21 cellular contexts compared by ENCODE assay signal in the genomic region with DNA sequence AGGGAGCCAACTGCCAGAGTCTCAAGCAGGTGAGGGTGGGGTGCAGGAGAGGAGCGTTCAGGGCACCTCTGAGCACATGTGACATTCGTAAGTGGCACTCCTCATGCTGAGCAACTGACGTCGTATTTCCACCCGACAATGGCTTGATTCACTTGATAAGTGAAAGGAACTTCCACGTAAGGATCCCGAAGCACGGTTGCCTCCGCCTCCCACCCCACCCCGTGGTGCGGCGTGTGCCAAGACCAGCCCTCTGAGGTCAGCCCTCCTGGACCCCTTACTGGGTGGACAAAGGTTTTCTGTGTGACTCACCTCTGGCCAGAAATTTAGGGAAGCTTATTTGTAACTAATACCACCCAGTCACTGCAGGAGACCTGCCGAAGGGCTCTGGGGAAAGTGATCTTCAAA. TPM values are rescaled to one million over a fixed set of nuclear protein-coding genes. Genes with fewer than 3 reads are reported as not detected.
A peak's percentile ranks its signal among the peaks of the same experiment; 100 is the strongest.
DNase-seq lines count a peak whose midpoint lies in the region; ATAC-seq and TF ChIP-seq lines count a peak whose summit lies in the region.
"Had no signal": no experiment of that assay in that cellular context is flagged by ENCODE, and none has a peak within 500 bp of the region (broad histone marks: within the 10 kb centered on the region; RNA-seq: fewer than 3 reads in every experiment).

No MANE protein-coding gene starts in this region.

- peak overlapping the region; percentile 37 for H3K27ac ChIP-seq in lower lobe of right lung
- no peak overlapping the region for H3K27ac ChIP-seq in upper lobe of right lung
- H3K27ac ChIP-seq: HL-60, neural progenitor cell had no signal

- no peaks in the 10 kb centered on the region for H3K36me3 ChIP-seq in lower lobe of right lung
- no peaks in the 10 kb centered on the region for H3K36me3 ChIP-seq in upper lobe of right lung
- H3K36me3 ChIP-seq: neural progenitor cell, tibial nerve had no signal

- H3K4me3 ChIP-seq in astrocyte of the spinal cord (ENCODE audit: low read depth, low read length), result no peak overlapping the region
- no peak overlapping the region for H3K4me3 ChIP-seq in lower lobe of right lung
- no peak overlapping the region for H3K4me3 ChIP-seq in upper lobe of right lung
- H3K4me3 ChIP-seq: neural progenitor cell, tibial nerve had no signal

- intact Hi-C loops in lower lobe of right lung (cut with DNase I), result no loop called here
- intact Hi-C loops in upper lobe of right lung (cut with DNase I), result no loop called here

- TF ChIP-seq CTCF in astrocyte of the spinal cord (IDR thresholded peaks at IDR 0.05; ENCODE audit: low read depth, low read length) (no peak), lower lobe of right lung (IDR thresholded peaks at IDR 0.05) (no peak), upper lobe of right lung (IDR thresholded peaks at IDR 0.05) (no peak)

- in situ Hi-C loops in astrocyte of the spinal cord (cut with HindIII; ENCODE audit: low sequenced_read_pairs), result no loop called here

- no peaks in the 10 kb centered on the region for H3K27me3 ChIP-seq in lower lobe of right lung (ENCODE audit: low read depth)
- H3K27me3 ChIP-seq in upper lobe of right lung, result no peaks in the 10 kb centered on the region
- H3K27me3 ChIP-seq: neural progenitor cell, tibial nerve had no signal

- peak; percentile 75 to 82 for ATAC-seq in lower lobe of right lung
- ATAC-seq in upper lobe of right lung, result peak; percentile 63
- ATAC-seq in GM19328 (IDR thresholded peaks at IDR 0.05; ENCODE audit: unreplicated experiment), result no peak
- ATAC-seq: activated CD4-positive, alpha-beta T cell treated with anti-CD3 and anti-CD28 coated beads for 36 hours; activated CD8-positive, alpha-beta memory T cell treated with anti-CD3 and anti-CD28 coated beads, Interleukin-2, amount 10 ng/mL, durations not matched to agents 7 days and 5 days; SK-N-SH treated with all-trans-retinoic acid at 6 μM for 48 hours; stimulated activated effector memory CD8-positive, alpha-beta T cell treated with anti-CD3 and anti-CD28 coated beads, Interleukin-12 subunit alpha, Interleukin-12 subunit beta, amount 100 ng/mL, for 72 hours had no signal

- peak; percentile 44 for DNase-seq in NCI-H345 (lab: John Stamatoyannopoulos, UW)
- DNase-seq in NCI-H345 treated with DMSO at 0.1 percent for 48 hours (lab: John Stamatoyannopoulos, UW; ENCODE audit: unreplicated experiment), result no peak
- peak; percentile 46 for DNase-seq in astrocyte of the spinal cord (ENCODE audit: low read depth, low spot score)
- DNase-seq in lower lobe of right lung, result peak; percentile 50
- no peak for DNase-seq in upper lobe of right lung
- DNase-seq in SKM-1 (lab: John Stamatoyannopoulos, UW; ENCODE audit: unreplicated experiment), result no peak
- no peak for DNase-seq in DMS 273 (lab: John Stamatoyannopoulos, UW; ENCODE audit: unreplicated experiment)
- DNase-seq: activated CD4-positive, alpha-beta T cell treated with anti-CD3 and anti-CD28 coated beads for 36 hours; activated CD8-positive, alpha-beta memory T cell treated with anti-CD3 and anti-CD28 coated beads, Interleukin-2, amount 10 ng/mL, durations not matched to agents 7 days and 5 days; activated effector memory CD4-positive, alpha-beta T cell treated with Interleukin-2 at 50 U/mL for 16 hours; amniotic stem cell; H9; NCI-H226; NK-92 treated with Interleukin-12 subunit alpha and Interleukin-12 subunit beta, amount 100 ng/mL, for 24 hours; stimulated activated CD4-positive, alpha-beta T cell treated with anti-CD3 and anti-CD28 coated beads, Interleukin-15, amount 100 ng/mL, for 24 hours had no signal

- H3K4me1 ChIP-seq in lower lobe of right lung (peaks cover 29% of the 10 kb centered on the region), upper lobe of right lung (peaks cover 23% of the 10 kb centered on the region)

- H3K9me3 ChIP-seq in lower lobe of right lung (no peaks in the 10 kb centered on the region), upper lobe of right lung (no peaks in the 10 kb centered on the region)
- H3K9me3 ChIP-seq: tibial nerve had no signal

RNA-seq across cellular contexts. Expression of a gene that starts 59.9 kb away (rescaled TPM):
- 36.2 TPM for total RNA-seq in lower lobe of right lung
- total RNA-seq in upper lobe of right lung, result 33.4 TPM

Comparison
In these comparisons a context has a peak if more than half of its experiments do, and no peak if none do; other contexts are left out.
1. DNase-seq: peak in NCI-H345 (single experiment), astrocyte of the spinal cord (single experiment) and lower lobe of right lung (single experiment); none in NCI-H345 treated with DMSO at 0.1 percent for 48 hours (single experiment), upper lobe of right lung (single experiment), SKM-1 (single experiment) and DMS 273 (single experiment).